Comparison of ENCODE assay signal across 15 cellular contexts in genomic region chr5:125290935-125291334, GRCh38.
DNase-seq lines count a peak whose midpoint lies in the region; ATAC-seq and TF ChIP-seq lines count a peak whose summit lies in the region.
"Had no signal": no experiment of that assay in that cellular context is flagged by ENCODE, and none has a peak within 500 bp of the region (broad histone marks: within the 10 kb centered on the region; RNA-seq: fewer than 3 reads in every experiment).

No MANE protein-coding gene starts in this region.

- no peaks in the 10 kb centered on the region for H3K27me3 Mint-ChIP-seq in chondrocyte (ENCODE audit: low read depth)
- H3K27me3 Mint-ChIP-seq in activated CD4-positive, alpha-beta memory T cell treated with anti-CD3 and anti-CD28 coated beads for 36 hours, result no peaks in the 10 kb centered on the region
- H3K27me3 Mint-ChIP-seq: CD4-positive, CD25-positive, alpha-beta regulatory T cell had no signal

- no peaks in the 10 kb centered on the region for H3F3A ChIP-seq in OCI-LY1 (ENCODE audit: insufficient read depth, low read length)

- no peaks in the 10 kb centered on the region for H4K20me1 ChIP-seq in OCI-LY1 (ENCODE audit: insufficient read depth, low read length)

- no peak overlapping the region for H3K4me3 Mint-ChIP-seq in chondrocyte (ENCODE audit: unreplicated experiment)
- H3K4me3 Mint-ChIP-seq in activated CD4-positive, alpha-beta memory T cell treated with anti-CD3 and anti-CD28 coated beads for 36 hours, result no peak overlapping the region
- H3K4me3 Mint-ChIP-seq: CD4-positive, CD25-positive, alpha-beta regulatory T cell; CD8-positive, alpha-beta T cell had no signal

- H3K9ac ChIP-seq in OCI-LY1 (ENCODE audit: low read length), result no peak overlapping the region

- no peaks in the 10 kb centered on the region for H3K36me3 Mint-ChIP-seq in chondrocyte (ENCODE audit: low read depth)
- H3K36me3 Mint-ChIP-seq in activated CD4-positive, alpha-beta memory T cell treated with anti-CD3 and anti-CD28 coated beads for 36 hours, result no peaks in the 10 kb centered on the region
- H3K36me3 Mint-ChIP-seq: CD4-positive, CD25-positive, alpha-beta regulatory T cell; CD8-positive, alpha-beta T cell had no signal

- TF ChIP-seq CTCF in OCI-LY1 (IDR thresholded peaks at IDR 0.05; ENCODE audit: low read length) (no peak), chondrocyte (IDR thresholded peaks at IDR 0.05) (no peak)

- CTCF ChIA-PET in activated CD4-positive, alpha-beta memory T cell treated with anti-CD3 and anti-CD28 coated beads for 36 hours (lab: Charles Lee), result no interaction called here

- H3K27ac Mint-ChIP-seq in chondrocyte (ENCODE audit: unreplicated experiment), result peak overlapping the region; percentile 58
- H3K27ac Mint-ChIP-seq in activated CD4-positive, alpha-beta memory T cell treated with anti-CD3 and anti-CD28 coated beads for 36 hours, result no peak overlapping the region
- H3K27ac Mint-ChIP-seq: CD4-positive, CD25-positive, alpha-beta regulatory T cell; CD8-positive, alpha-beta T cell had no signal

- intact Hi-C loops in activated CD4-positive, alpha-beta memory T cell treated with anti-CD3 and anti-CD28 coated beads for 36 hours (cut with micrococcal nuclease), result no loop called here

- no peaks in the 10 kb centered on the region for H3K36me3 ChIP-seq in OCI-LY1 (ENCODE audit: insufficient read depth, low read length)

- no peaks in the 10 kb centered on the region for H3K9me3 ChIP-seq in OCI-LY1 (ENCODE audit: low read length)
- H3K9me3 ChIP-seq: Caco-2 had no signal

- H3K79me2 ChIP-seq in OCI-LY1 (ENCODE audit: insufficient read depth, low read length), result no peaks in the 10 kb centered on the region

- H3K4me1 Mint-ChIP-seq in chondrocyte (ENCODE audit: low read depth), result peaks cover 40% of the 10 kb centered on the region
- H3K4me1 Mint-ChIP-seq in activated CD4-positive, alpha-beta memory T cell treated with anti-CD3 and anti-CD28 coated beads for 36 hours (ENCODE audit: low read depth), result no peaks in the 10 kb centered on the region
- H3K4me1 Mint-ChIP-seq: CD4-positive, CD25-positive, alpha-beta regulatory T cell had no signal

- H2AFZ ChIP-seq in OCI-LY1 (ENCODE audit: low read length), result no peak overlapping the region

- no peak overlapping the region for H3K4me3 ChIP-seq in OCI-LY1 (ENCODE audit: low read depth, low read length, poor library complexity, severe bottlenecking)

- no peaks in the 10 kb centered on the region for H3K27me3 ChIP-seq in OCI-LY1 (ENCODE audit: insufficient read depth, low read length)

- peak; percentile 89 for ATAC-seq in left lobe of liver
- ATAC-seq: CD8-positive, alpha-beta T cell had no signal

- peaks cover 60% of the 10 kb centered on the region for H3K4me1 ChIP-seq in OCI-LY1 (ENCODE audit: insufficient read depth, low read length, severe bottlenecking)
- H3K4me1 ChIP-seq: Caco-2 had no signal

- peak overlapping the region; percentile 93 for H3K27ac ChIP-seq in OCI-LY1 (ENCODE audit: low read depth, low read length, poor library complexity, severe bottlenecking)

- POLR2A ChIA-PET in activated CD4-positive, alpha-beta memory T cell treated with anti-CD3 and anti-CD28 coated beads for 36 hours (lab: Charles Lee), result no interaction called here

- no peak for DNase-seq in chondrocyte (ENCODE audit: low spot score)
- DNase-seq in left lobe of liver (ENCODE audit: low spot score), result peak; percentile 67
- DNase-seq in activated CD4-positive, alpha-beta memory T cell treated with anti-CD3 and anti-CD28 coated beads for 36 hours, result no peak
- no peak for DNase-seq in LoVo (ENCODE audit: low spot score)
- no peak for DNase-seq in CD1c-positive myeloid dendritic cell (ENCODE audit: extremely low spot score)
- DNase-seq: C1 segment of cervical spinal cord; Caco-2; CD4-positive, CD25-positive, alpha-beta regulatory T cell; CD8-positive, alpha-beta T cell; DMS153; DND-41; GOT3; H7; HCEC 1CT had no signal

- no peak overlapping the region for H3K4me2 ChIP-seq in OCI-LY1 (ENCODE audit: low read length)

- H3K9me2 ChIP-seq in OCI-LY1 (ENCODE audit: low read depth, low read length), result no peaks in the 10 kb centered on the region

- H3K9me3 Mint-ChIP-seq in chondrocyte (ENCODE audit: low read depth), result no peaks in the 10 kb centered on the region
- H3K9me3 Mint-ChIP-seq in activated CD4-positive, alpha-beta memory T cell treated with anti-CD3 and anti-CD28 coated beads for 36 hours, result peaks cover 2% of the 10 kb centered on the region
